In the genomic region with DNA sequence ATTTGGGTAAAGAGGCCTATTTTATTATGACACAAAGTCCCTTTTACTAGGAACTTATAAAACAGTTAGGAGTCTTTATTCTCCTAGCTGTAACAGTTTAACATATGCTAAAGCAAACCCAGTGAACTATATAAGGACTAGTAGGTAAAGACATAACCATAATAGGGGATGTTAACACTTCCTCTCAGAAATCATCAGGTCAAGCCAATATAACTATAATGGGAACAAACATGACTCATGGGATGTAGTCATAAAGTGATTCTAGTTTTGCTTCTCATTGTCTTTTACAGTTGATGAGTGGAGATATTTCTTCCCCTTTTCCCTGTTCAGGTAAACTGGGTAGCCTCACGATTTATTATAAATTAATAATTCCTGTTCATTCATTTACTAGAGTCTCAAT, we compare ENCODE assay signal across 11 cellular contexts. TPM values are rescaled to one million over a fixed set of nuclear protein-coding genes. Genes with fewer than 3 reads are reported as not detected.
DNase-seq lines count a peak whose midpoint lies in the region; ATAC-seq and TF ChIP-seq lines count a peak whose summit lies in the region.
"Had no signal": no experiment of that assay in that cellular context is flagged by ENCODE, and none has a peak within 500 bp of the region (broad histone marks: within the 10 kb centered on the region; RNA-seq: fewer than 3 reads in every experiment).

No MANE protein-coding gene starts in this region.

- no peak for TF ChIP-seq CTCF in GM20000 (IDR thresholded peaks at IDR 0.05; ENCODE audit: extremely low read depth, missing control alignments)
- no peak for TF ChIP-seq CTCF in astrocyte of the spinal cord (IDR thresholded peaks at IDR 0.05; ENCODE audit: low read depth, low read length)
- TF ChIP-seq CTCF in Peyer's patch (IDR thresholded peaks at IDR 0.05) = no peak

- H3K4me3 Mint-ChIP-seq in natural killer cell treated with Interleukin-12 subunit alpha and Interleukin-12 subunit beta and Interleukin-15 and Interleukin-18, amount 100 ng/mL, for 72 hours = no peak overlapping the region
- H3K4me3 Mint-ChIP-seq in activated T-helper 1 cell treated with anti-CD3 and anti-CD28 coated beads, Interleukin-12 subunit alpha, Interleukin-12 subunit beta, Interleukin-2, Interleukin-4 antibody, amounts not matched to agents 30 ng/mL and 10 ng/mL and 1 ng/mL, durations not matched to agents 14 hours and 24 hours and 36 hours = no peak overlapping the region
- H3K4me3 Mint-ChIP-seq: activated naive CD4-positive, alpha-beta T cell treated with anti-CD3 and anti-CD28 coated beads, Interleukin-2, amount 10 ng/mL, durations not matched to agents 7 days and 5 days; B cell; stimulated activated memory B cell treated with anti-CD40 and anti-IgM and Interleukin-4, amounts not matched to agents 10 μg/mL and 1 μg/mL and 100 μg/mL, for 72 hours had no signal

- no peaks in the 10 kb centered on the region for H3K27me3 ChIP-seq in Peyer's patch

- H3K4me1 ChIP-seq in Peyer's patch = no peaks in the 10 kb centered on the region

- TF ChIP-seq POLR2A in Peyer's patch (IDR thresholded peaks at IDR 0.05) = no peak

- DNase-seq in DMS53 treated with DMSO at 0.1 percent for 48 hours (lab: John Stamatoyannopoulos, UW; ENCODE audit: unreplicated experiment) (peak; percentile 53), GM20000 (ENCODE audit: low spot score) (peak; percentile 8), astrocyte of the spinal cord (ENCODE audit: low read depth, low spot score) (peak; percentile 22), NCI-H82 (lab: John Stamatoyannopoulos, UW) (no peak), Peyer's patch (no peak)
- DNase-seq in natural killer cell treated with Interleukin-12 subunit alpha and Interleukin-12 subunit beta and Interleukin-15 and Interleukin-18, amount 100 ng/mL, for 72 hours (ENCODE audit: low spot score) = no peak
- DNase-seq in activated T-helper 1 cell treated with anti-CD3 and anti-CD28 coated beads, Interleukin-12 subunit alpha, Interleukin-12 subunit beta, Interleukin-2, Interleukin-4 antibody, amounts not matched to agents 30 ng/mL and 10 ng/mL and 1 ng/mL, durations not matched to agents 14 hours and 24 hours and 36 hours (ENCODE audit: low spot score) = no peak
- DNase-seq: activated naive CD4-positive, alpha-beta T cell treated with anti-CD3 and anti-CD28 coated beads, Interleukin-2, amount 10 ng/mL, durations not matched to agents 7 days and 5 days had no signal

- no peaks in the 10 kb centered on the region for H3K9me3 ChIP-seq in Peyer's patch

- H3K27ac Mint-ChIP-seq in natural killer cell treated with Interleukin-12 subunit alpha and Interleukin-12 subunit beta and Interleukin-15 and Interleukin-18, amount 100 ng/mL, for 72 hours = no peak overlapping the region
- no peak overlapping the region for H3K27ac Mint-ChIP-seq in activated T-helper 1 cell treated with anti-CD3 and anti-CD28 coated beads, Interleukin-12 subunit alpha, Interleukin-12 subunit beta, Interleukin-2, Interleukin-4 antibody, amounts not matched to agents 30 ng/mL and 10 ng/mL and 1 ng/mL, durations not matched to agents 14 hours and 24 hours and 36 hours
- H3K27ac Mint-ChIP-seq: activated naive CD4-positive, alpha-beta T cell treated with anti-CD3 and anti-CD28 coated beads, Interleukin-2, amount 10 ng/mL, durations not matched to agents 7 days and 5 days; B cell; stimulated activated memory B cell treated with anti-CD40 and anti-IgM and Interleukin-4, amounts not matched to agents 10 μg/mL and 1 μg/mL and 100 μg/mL, for 72 hours had no signal

- ATAC-seq in HG03159 (IDR thresholded peaks at IDR 0.05; ENCODE audit: unreplicated experiment) = peak; percentile 84
- ATAC-seq in natural killer cell treated with Interleukin-12 subunit alpha and Interleukin-12 subunit beta and Interleukin-15 and Interleukin-18, amount 100 ng/mL, for 72 hours = no peak
- ATAC-seq: stimulated activated memory B cell treated with anti-CD40 and anti-IgM and Interleukin-4, amounts not matched to agents 10 μg/mL and 1 μg/mL and 100 μg/mL, for 72 hours had no signal

- no peak overlapping the region for H3K27ac ChIP-seq in Peyer's patch

- H3K36me3 ChIP-seq in Peyer's patch = no peaks in the 10 kb centered on the region

- in situ Hi-C loops in astrocyte of the spinal cord (cut with HindIII; ENCODE audit: low sequenced_read_pairs) = no loop called here

- intact Hi-C loops in activated T-helper 1 cell treated with anti-CD3 and anti-CD28 coated beads, Interleukin-12 subunit alpha, Interleukin-12 subunit beta, Interleukin-2, Interleukin-4 antibody, amounts not matched to agents 30 ng/mL and 10 ng/mL and 1 ng/mL, durations not matched to agents 14 hours and 24 hours and 36 hours (cut with micrococcal nuclease) = no loop called here

- H3K4me3 ChIP-seq in astrocyte of the spinal cord (ENCODE audit: low read depth, low read length) (no peak overlapping the region), Peyer's patch (no peak overlapping the region)

- H3K27me3 Mint-ChIP-seq in natural killer cell treated with Interleukin-12 subunit alpha and Interleukin-12 subunit beta and Interleukin-15 and Interleukin-18, amount 100 ng/mL, for 72 hours = no peaks in the 10 kb centered on the region
- no peaks in the 10 kb centered on the region for H3K27me3 Mint-ChIP-seq in activated T-helper 1 cell treated with anti-CD3 and anti-CD28 coated beads, Interleukin-12 subunit alpha, Interleukin-12 subunit beta, Interleukin-2, Interleukin-4 antibody, amounts not matched to agents 30 ng/mL and 10 ng/mL and 1 ng/mL, durations not matched to agents 14 hours and 24 hours and 36 hours (ENCODE audit: insufficient read depth)
- H3K27me3 Mint-ChIP-seq: activated naive CD4-positive, alpha-beta T cell treated with anti-CD3 and anti-CD28 coated beads, Interleukin-2, amount 10 ng/mL, durations not matched to agents 7 days and 5 days; B cell; stimulated activated memory B cell treated with anti-CD40 and anti-IgM and Interleukin-4, amounts not matched to agents 10 μg/mL and 1 μg/mL and 100 μg/mL, for 72 hours had no signal

- no peaks in the 10 kb centered on the region for H3K4me1 Mint-ChIP-seq in natural killer cell treated with Interleukin-12 subunit alpha and Interleukin-12 subunit beta and Interleukin-15 and Interleukin-18, amount 100 ng/mL, for 72 hours (ENCODE audit: low read depth in 2 of 2)
- H3K4me1 Mint-ChIP-seq in activated T-helper 1 cell treated with anti-CD3 and anti-CD28 coated beads, Interleukin-12 subunit alpha, Interleukin-12 subunit beta, Interleukin-2, Interleukin-4 antibody, amounts not matched to agents 30 ng/mL and 10 ng/mL and 1 ng/mL, durations not matched to agents 14 hours and 24 hours and 36 hours (ENCODE audit: low read depth) = no peaks in the 10 kb centered on the region
- H3K4me1 Mint-ChIP-seq: activated naive CD4-positive, alpha-beta T cell treated with anti-CD3 and anti-CD28 coated beads, Interleukin-2, amount 10 ng/mL, durations not matched to agents 7 days and 5 days; B cell; stimulated activated memory B cell treated with anti-CD40 and anti-IgM and Interleukin-4, amounts not matched to agents 10 μg/mL and 1 μg/mL and 100 μg/mL, for 72 hours had no signal

- no peaks in the 10 kb centered on the region for H3K36me3 Mint-ChIP-seq in natural killer cell treated with Interleukin-12 subunit alpha and Interleukin-12 subunit beta and Interleukin-15 and Interleukin-18, amount 100 ng/mL, for 72 hours
- no peaks in the 10 kb centered on the region for H3K36me3 Mint-ChIP-seq in activated T-helper 1 cell treated with anti-CD3 and anti-CD28 coated beads, Interleukin-12 subunit alpha, Interleukin-12 subunit beta, Interleukin-2, Interleukin-4 antibody, amounts not matched to agents 30 ng/mL and 10 ng/mL and 1 ng/mL, durations not matched to agents 14 hours and 24 hours and 36 hours (ENCODE audit: low read depth)
- H3K36me3 Mint-ChIP-seq: activated naive CD4-positive, alpha-beta T cell treated with anti-CD3 and anti-CD28 coated beads, Interleukin-2, amount 10 ng/mL, durations not matched to agents 7 days and 5 days; stimulated activated memory B cell treated with anti-CD40 and anti-IgM and Interleukin-4, amounts not matched to agents 10 μg/mL and 1 μg/mL and 100 μg/mL, for 72 hours had no signal

- peaks cover 13% of the 10 kb centered on the region for H3K9me3 Mint-ChIP-seq in natural killer cell treated with Interleukin-12 subunit alpha and Interleukin-12 subunit beta and Interleukin-15 and Interleukin-18, amount 100 ng/mL, for 72 hours
- H3K9me3 Mint-ChIP-seq in activated T-helper 1 cell treated with anti-CD3 and anti-CD28 coated beads, Interleukin-12 subunit alpha, Interleukin-12 subunit beta, Interleukin-2, Interleukin-4 antibody, amounts not matched to agents 30 ng/mL and 10 ng/mL and 1 ng/mL, durations not matched to agents 14 hours and 24 hours and 36 hours = no peaks in the 10 kb centered on the region

RNA-seq across cellular contexts. Expression of gene PTCHD4, which starts 9.7 kb away (rescaled TPM):
- not detected for total RNA-seq in natural killer cell treated with Interleukin-12 subunit alpha and Interleukin-12 subunit beta and Interleukin-15 and Interleukin-18, amount 100 ng/mL, for 72 hours
- not detected for total RNA-seq in Peyer's patch
- not detected in 2 replicates for total RNA-seq in activated T-helper 1 cell treated with anti-CD3 and anti-CD28 coated beads, Interleukin-12 subunit alpha, Interleukin-12 subunit beta, Interleukin-2, Interleukin-4 antibody, amounts not matched to agents 30 ng/mL and 10 ng/mL and 1 ng/mL, durations not matched to agents 14 hours and 24 hours and 36 hours
- total RNA-seq: B cell had no signal

Comparison
In these comparisons a context has a peak if more than half of its experiments do, and no peak if none do; other contexts are left out.
1. DNase-seq: peak in DMS53 treated with DMSO at 0.1 percent for 48 hours (single experiment), GM20000 (single experiment) and astrocyte of the spinal cord (single experiment); none in natural killer cell treated with Interleukin-12 subunit alpha and Interleukin-12 subunit beta and Interleukin-15 and Interleukin-18, amount 100 ng/mL, for 72 hours (single experiment), NCI-H82 (single experiment), Peyer's patch (0 of 3) and activated T-helper 1 cell treated with anti-CD3 and anti-CD28 coated beads, Interleukin-12 subunit alpha, Interleukin-12 subunit beta, Interleukin-2, Interleukin-4 antibody, amounts not matched to agents 30 ng/mL and 10 ng/mL and 1 ng/mL, durations not matched to agents 14 hours and 24 hours and 36 hours (single experiment).